ENCODE assay signal across 1 cellular context in the genomic region with DNA sequence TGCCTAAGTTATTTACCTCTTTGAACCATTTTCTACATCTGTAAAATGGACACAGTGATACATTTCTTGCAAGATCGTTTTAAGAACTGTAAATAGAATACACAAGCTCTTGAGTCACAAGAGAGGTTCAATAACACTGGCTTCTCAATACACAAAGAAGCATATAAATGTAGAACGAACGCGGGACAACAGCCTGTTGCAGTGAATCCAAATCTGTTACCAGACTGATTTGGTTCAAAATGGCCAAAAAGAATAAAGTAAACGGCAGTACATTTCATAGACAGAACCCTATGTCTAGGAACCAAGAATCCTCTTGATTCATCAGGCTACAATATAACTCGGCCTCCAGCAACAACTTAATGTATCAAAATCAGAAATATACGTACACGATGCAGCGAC.
TF ChIP-seq lines count a peak whose summit lies in the region.

No MANE protein-coding gene starts in this region.

TF ChIP-seq in HepG2, 621 proteins besides CTCF, POLR2A, EP300 and RAD21 (continued from another document):
- TF ChIP-seq SCMH1 (CRISPR knock-in tag; IDR thresholded peaks at IDR 0.05; ENCODE audit: borderline replicate concordance) = no peak
- TF ChIP-seq GABPB1 (CRISPR knock-in tag; IDR thresholded peaks at IDR 0.05) = no peak
- no peak for TF ChIP-seq ZFP37 (CRISPR knock-in tag; IDR thresholded peaks at IDR 0.05; ENCODE audit: borderline replicate concordance)
